14 cellular contexts compared by ENCODE assay signal in the genomic region with DNA sequence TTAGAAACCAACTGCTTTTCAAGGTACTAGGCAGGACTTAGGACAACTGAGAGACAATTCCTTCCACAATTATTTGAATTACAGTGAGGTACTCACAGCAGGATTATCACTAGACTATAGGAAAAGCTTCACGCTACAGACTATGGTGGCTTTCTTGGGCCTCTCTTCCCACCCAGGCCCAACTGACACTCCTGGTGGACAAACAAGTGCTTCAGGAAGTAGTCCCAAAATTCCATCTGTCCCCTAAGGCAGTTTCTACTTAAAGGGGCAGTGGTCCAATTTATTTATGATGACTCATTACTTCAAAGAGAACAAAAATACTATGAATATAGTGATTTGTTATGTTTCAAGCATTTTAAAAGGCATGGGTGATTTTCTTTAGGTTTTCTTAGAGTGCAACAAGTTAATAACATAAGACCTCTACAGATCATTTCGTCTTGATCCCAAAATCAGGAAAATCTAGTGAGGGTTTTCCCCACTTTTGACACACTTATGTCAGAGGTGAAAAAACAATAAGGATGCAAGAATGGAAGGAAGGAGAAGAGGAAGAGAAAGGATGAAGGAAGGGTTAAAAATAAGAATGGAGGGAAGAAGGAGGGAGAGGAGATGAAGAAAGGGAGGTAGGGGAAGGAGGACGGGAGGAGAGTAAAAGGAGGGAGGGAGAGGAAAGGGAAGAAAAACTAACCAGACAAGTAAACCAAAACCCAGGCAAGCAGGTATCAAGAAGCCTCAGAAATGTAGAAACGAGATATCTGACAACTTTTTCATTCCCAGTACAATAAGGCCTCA.
DNase-seq lines count a peak whose midpoint lies in the region; ATAC-seq and TF ChIP-seq lines count a peak whose summit lies in the region.
"Had no signal": no experiment of that assay in that cellular context is flagged by ENCODE, and none has a peak within 500 bp of the region (broad histone marks: within the 10 kb centered on the region; RNA-seq: fewer than 3 reads in every experiment).

No MANE protein-coding gene starts in this region.

- no peak overlapping the region for H3K9ac ChIP-seq in mammary epithelial cell (ENCODE audit: insufficient read depth, low read length)
- peak overlapping the region; percentile 29 for H3K9ac ChIP-seq in SK-N-MC (ENCODE audit: insufficient read length)

- no peak for TF ChIP-seq POLR2A in erythroblast (IDR thresholded peaks at IDR 0.05; ENCODE audit: low read length)

- DNase-seq in MCF 10A (ENCODE audit: unreplicated experiment) (peak; percentile 12), mammary epithelial cell (no peak), SK-N-MC (ENCODE audit: low read depth, low spot score) (no peak), fibroblast of the aortic adventitia (ENCODE audit: low read depth) (peak; percentile 37), thoracic aorta (ENCODE audit: low spot score) (no peak), erythroblast (lab: John Stamatoyannopoulos, UW) (no peak), osteoblast (ENCODE audit: insufficient read length, low spot score, missing footprints) (no peak)
- DNase-seq: brain microvascular endothelial cell; foreskin fibroblast; left lung; ovary; stimulated activated CD4-positive, alpha-beta T cell treated with anti-CD3 and anti-CD28 coated beads, Interleukin-4, amount 100 ng/mL, for 1 hour had no signal

- CTCF ChIA-PET in MCF 10A (lab: Yijun Ruan, JAX), result interaction anchor here (0.6 to 6.6 kb wide), 8 partner anchors 8 to 806 kb away, joined by 3 to 63 read pairs (median 6); no protein-coding TSS in a partner anchor
- CTCF ChIA-PET in mammary epithelial cell (lab: Charles Lee; ENCODE audit: low non-redundant PET), result no interaction called here

- H2AFZ ChIP-seq in mammary epithelial cell (ENCODE audit: low read depth, low read length), result no peak overlapping the region
- no peak overlapping the region for H2AFZ ChIP-seq in osteoblast (ENCODE audit: low read length)

- H3K4me1 Mint-ChIP-seq in MCF 10A (ENCODE audit: insufficient read depth, unreplicated experiment), result peaks cover 6% of the 10 kb centered on the region

- H3K4me1 ChIP-seq in mammary epithelial cell (ENCODE audit: insufficient read depth, low read length), result peaks cover 3% of the 10 kb centered on the region
- H3K4me1 ChIP-seq in thoracic aorta (ENCODE audit: control insufficient read depth in 1 of 2, low read depth in 2 of 2), result peaks cover 12 to 16% of the 10 kb centered on the region in 2 donors
- H3K4me1 ChIP-seq in osteoblast (ENCODE audit: insufficient read depth, low read length), result peaks cover 33% of the 10 kb centered on the region

- no peaks in the 10 kb centered on the region for H3K27me3 ChIP-seq in mammary epithelial cell (ENCODE audit: insufficient read depth, low read length)
- H3K27me3 ChIP-seq in thoracic aorta (replicated peaks; ENCODE audit: insufficient read depth), result no peaks in the 10 kb centered on the region
- no peaks in the 10 kb centered on the region for H3K27me3 ChIP-seq in osteoblast (ENCODE audit: insufficient read depth, low read length)
- H3K27me3 ChIP-seq: brain microvascular endothelial cell, left lung, ovary, SJCRH30 had no signal

- H3K79me2 ChIP-seq in mammary epithelial cell (ENCODE audit: insufficient read depth, low read length) (no peaks in the 10 kb centered on the region), osteoblast (ENCODE audit: insufficient read depth, low read length) (peaks cover 54% of the 10 kb centered on the region)

- ATAC-seq in thoracic aorta (ENCODE audit: insufficient number of reproducible peaks, low FRiP score, low read depth) (no peak), HG02852 (IDR thresholded peaks at IDR 0.05; ENCODE audit: unreplicated experiment) (no peak)
- ATAC-seq: left lung had no signal

- H3K27ac Mint-ChIP-seq in MCF 10A (ENCODE audit: low read depth, unreplicated experiment), result no peak overlapping the region

- WGBS in mammary epithelial cell (ENCODE audit: low coverage, missing lambda C conversion rate), result 71% methylated on average over 4 of the region's 4 CpGs

- TF ChIP-seq CTCF in MCF 10A (IDR thresholded peaks at IDR 0.05; ENCODE audit: unreplicated experiment), result no peak
- TF ChIP-seq CTCF in mammary epithelial cell (conservative IDR thresholded peaks at IDR 0.05 in 1 of 2, IDR thresholded peaks at IDR 0.05 in 1 of 2; ENCODE audit: extremely low read depth in 1 of 2, insufficient read depth in 1 of 2, low read depth in 1 of 2, low read length in 2 of 2), result no peak
- no peak for TF ChIP-seq CTCF in fibroblast of the aortic adventitia (IDR thresholded peaks at IDR 0.05; ENCODE audit: insufficient read depth, low read length)
- TF ChIP-seq CTCF in thoracic aorta (IDR thresholded peaks at IDR 0.05), result no peak
- no peak for TF ChIP-seq CTCF in osteoblast (IDR thresholded peaks at IDR 0.05; ENCODE audit: extremely low read depth, low read depth, low read length)

- dilution Hi-C loops in mammary epithelial cell (cut with HindIII; ENCODE audit: low sequenced_read_pairs), result no loop called here

- no peaks in the 10 kb centered on the region for H3K27me3 Mint-ChIP-seq in MCF 10A (ENCODE audit: insufficient read depth, unreplicated experiment)

- H3K4me3 Mint-ChIP-seq in MCF 10A (ENCODE audit: unreplicated experiment), result no peak overlapping the region

- POLR2A ChIA-PET in MCF 10A (lab: Yijun Ruan, JAX), result interaction anchor here (0.5 to 0.8 kb wide), 5 partner anchors 11 to 566 kb away, joined by 3 to 5 read pairs (median 3); no protein-coding TSS in a partner anchor

- H3K27ac ChIP-seq in mammary epithelial cell (ENCODE audit: insufficient read depth, low read depth, low read length) (no peak overlapping the region), SK-N-MC (peak overlapping the region; percentile 4; the same call in 1 of the 2 replicates), thoracic aorta (peak overlapping the region; percentile 42 to 64), osteoblast (ENCODE audit: low read depth, low read length) (no peak overlapping the region)
- H3K27ac ChIP-seq: brain microvascular endothelial cell, left lung, ovary, SJCRH30 had no signal

- intact Hi-C loops in MCF 10A (cut with micrococcal nuclease) (no loop called here), mammary epithelial cell (cut with micrococcal nuclease) (no loop called here)

- in situ Hi-C loops in mammary epithelial cell (cut with MboI; ENCODE audit: low sequenced_read_pairs in 2 of 2), result no loop called here

- H3K4me3 ChIP-seq in mammary epithelial cell (replicated peaks in 1 of 3; ENCODE audit: insufficient read depth in 1 of 3, low read depth in 2 of 3, low read length in 3 of 3) (no peak overlapping the region), SK-N-MC (no peak overlapping the region), fibroblast of the aortic adventitia (ENCODE audit: low read depth, low read length) (no peak overlapping the region), thoracic aorta (peak overlapping the region; percentile 16), osteoblast (ENCODE audit: insufficient read depth, low read length) (no peak overlapping the region)
- H3K4me3 ChIP-seq: left lung, ovary, SJCRH30 had no signal

- BruUV-seq in MCF 10A (replicated peaks; lab: Mats Ljungman, UMichigan), result no TSS peak
- BruUV-seq in mammary epithelial cell (replicated peaks; lab: Mats Ljungman, UMichigan), result no TSS peak

- no peaks in the 10 kb centered on the region for H4K20me1 ChIP-seq in mammary epithelial cell (ENCODE audit: insufficient read depth, low read length)
- peaks cover 14% of the 10 kb centered on the region for H4K20me1 ChIP-seq in osteoblast (ENCODE audit: insufficient read depth, low read length)

- no peaks in the 10 kb centered on the region for H3K36me3 ChIP-seq in mammary epithelial cell (ENCODE audit: insufficient read depth, low read length)
- H3K36me3 ChIP-seq in SK-N-MC (ENCODE audit: insufficient read depth, low read length), result no peaks in the 10 kb centered on the region
- H3K36me3 ChIP-seq in thoracic aorta, result no peaks in the 10 kb centered on the region
- H3K36me3 ChIP-seq in osteoblast (ENCODE audit: insufficient read depth, low read length), result peaks cover 6% of the 10 kb centered on the region
- H3K36me3 ChIP-seq: brain microvascular endothelial cell, left lung, ovary, SJCRH30 had no signal

- H3K36me3 Mint-ChIP-seq in MCF 10A (ENCODE audit: insufficient read depth, unreplicated experiment), result peaks cover 6% of the 10 kb centered on the region

- H3K4me2 ChIP-seq in mammary epithelial cell (ENCODE audit: insufficient read depth, low read depth, low read length) (no peak overlapping the region), osteoblast (ENCODE audit: insufficient read depth, low read length) (no peak overlapping the region)

- no peaks in the 10 kb centered on the region for H3K9me3 Mint-ChIP-seq in MCF 10A (ENCODE audit: unreplicated experiment)

- H3K9me3 ChIP-seq in mammary epithelial cell (replicated peaks; ENCODE audit: insufficient read depth, low read length), result no peaks in the 10 kb centered on the region
- H3K9me3 ChIP-seq in SK-N-MC (ENCODE audit: low read depth, low read length), result no peaks in the 10 kb centered on the region
- no peaks in the 10 kb centered on the region for H3K9me3 ChIP-seq in thoracic aorta
- H3K9me3 ChIP-seq in osteoblast (ENCODE audit: low read depth, low read length), result no peaks in the 10 kb centered on the region
- H3K9me3 ChIP-seq: left lung, ovary, SJCRH30 had no signal

Comparison
In these comparisons a context has a peak if more than half of its experiments do, and no peak if none do; other contexts are left out.
1. DNase-seq: peak in MCF 10A (single experiment) and fibroblast of the aortic adventitia (single experiment); none in mammary epithelial cell (single experiment), SK-N-MC (single experiment), thoracic aorta (single experiment), erythroblast (0 of 2) and osteoblast (single experiment).
2. H3K27ac ChIP-seq: peak in SK-N-MC (single experiment) and thoracic aorta (2 of 2); none in mammary epithelial cell (single experiment) and osteoblast (single experiment).